Comparison of ENCODE assay signal across 1 cellular context in the genomic region with DNA sequence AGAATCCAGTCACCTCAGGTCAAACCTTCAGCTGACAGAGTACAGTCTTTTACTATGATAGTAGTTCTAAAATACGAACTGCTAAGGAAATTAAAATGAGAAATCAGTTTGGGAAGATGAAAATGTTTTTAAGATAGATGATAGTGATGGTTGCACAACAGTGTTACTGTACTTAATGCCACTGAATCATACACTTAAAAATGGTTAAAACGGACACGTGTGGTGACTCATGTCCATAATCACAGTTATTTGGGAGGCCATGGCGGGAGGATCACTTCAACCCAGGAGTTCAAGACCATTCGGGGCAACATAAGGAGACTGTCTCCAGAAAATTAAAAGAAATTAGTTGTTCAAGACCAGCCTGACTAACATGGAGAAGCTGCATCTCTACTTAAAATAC.
TF ChIP-seq lines count a peak whose summit lies in the region.

No MANE protein-coding gene starts in this region.

TF ChIP-seq in IMR-90, 13 proteins besides CTCF, POLR2A, EP300 and RAD21:
- TF ChIP-seq FOS (IDR thresholded peaks at IDR 0.05; ENCODE audit: low read depth, low read length) (peak; percentile 28; the same call in 1 of the 2 replicates), CEBPB (IDR thresholded peaks at IDR 0.05; ENCODE audit: low read depth, low read length) (peak; percentile 86), BHLHE40 (IDR thresholded peaks at IDR 0.05; ENCODE audit: low read depth, low read length) (peak; percentile 16; the same call in 1 of the 2 replicates), MXI1 (IDR thresholded peaks at IDR 0.05; ENCODE audit: borderline replicate concordance, low read depth, low read length) (no peak), RCOR1 (IDR thresholded peaks at IDR 0.05; ENCODE audit: insufficient replicate concordance, low read length) (no peak), RFX5 (IDR thresholded peaks at IDR 0.05; ENCODE audit: low read depth, low read length) (no peak)
